ENCODE assay signal across 24 cellular contexts in genomic region chrX:1151378-1152077, GRCh38.
"Had no signal": no experiment of that assay in that cellular context is flagged by ENCODE, and none has a peak within 500 bp of the region (broad histone marks: within the 10 kb centered on the region; RNA-seq: fewer than 3 reads in every experiment).

No MANE protein-coding gene starts in this region.

- H3K27me3 ChIP-seq: gastrocnemius medialis, testis, tibial nerve, vagina had no signal

- DNase-seq: cortex of kidney; effector CD4-positive, alpha-beta T cell; foreskin fibroblast; gastrocnemius medialis; kidney; natural killer cell; posterior cingulate gyrus; right cardiac atrium; sigmoid colon; stimulated activated CD4-positive, alpha-beta T cell treated with anti-CD3 and anti-CD28 coated beads, Interleukin-2, amount 100 ng/mL, for 24 hours; stimulated activated CD4-positive, alpha-beta T cell treated with anti-CD3 and anti-CD28 coated beads, Interleukin-4, amount 100 ng/mL, for 24 hours; stimulated activated naive CD8-positive, alpha-beta T cell treated with anti-CD3 and anti-CD28 coated beads, Interleukin-15, Interleukin-2, amounts not matched to agents 100 U/mL and 50 U/mL, for 24 hours; substantia nigra; testis had no signal

- H3K36me3 ChIP-seq: gastrocnemius medialis, sigmoid colon, tibial nerve, vagina had no signal

- H3K27ac ChIP-seq: epithelial cell of prostate, gastrocnemius medialis, psoas muscle, sigmoid colon, testis, tibial nerve, vagina had no signal

- ATAC-seq: esophagus mucosa; gastrocnemius medialis; left lobe of liver; natural killer cell; psoas muscle; right cardiac atrium; stimulated activated effector memory CD8-positive, alpha-beta T cell treated with anti-CD3 and anti-CD28 coated beads, Interleukin-12 subunit alpha, Interleukin-12 subunit beta, amount 100 ng/mL, for 72 hours; stimulated activated naive CD8-positive, alpha-beta T cell treated with anti-CD3 and anti-CD28 coated beads, Interleukin-15, Interleukin-2, amounts not matched to agents 100 U/mL and 50 U/mL, for 24 hours had no signal

- H3K4me3 Mint-ChIP-seq: memory B cell; natural killer cell; neural crest cell; stimulated activated effector memory CD8-positive, alpha-beta T cell treated with anti-CD3 and anti-CD28 coated beads, Interleukin-12 subunit alpha, Interleukin-12 subunit beta, amount 100 ng/mL, for 72 hours had no signal

- H3K4me1 Mint-ChIP-seq: natural killer cell; stimulated activated effector memory CD8-positive, alpha-beta T cell treated with anti-CD3 and anti-CD28 coated beads, Interleukin-12 subunit alpha, Interleukin-12 subunit beta, amount 100 ng/mL, for 72 hours had no signal

- H3K4me1 ChIP-seq: gastrocnemius medialis, psoas muscle, sigmoid colon, testis, tibial nerve, vagina had no signal

- H3K36me3 Mint-ChIP-seq: memory B cell; natural killer cell; stimulated activated effector memory CD8-positive, alpha-beta T cell treated with anti-CD3 and anti-CD28 coated beads, Interleukin-12 subunit alpha, Interleukin-12 subunit beta, amount 100 ng/mL, for 72 hours had no signal

- H3K9me3 Mint-ChIP-seq: memory B cell, natural killer cell, neural crest cell had no signal

- FAIRE-seq: kidney had no signal

- H3K9me3 ChIP-seq: gastrocnemius medialis, psoas muscle, sigmoid colon, testis, vagina had no signal

- H3K27ac Mint-ChIP-seq: memory B cell; natural killer cell; stimulated activated effector memory CD8-positive, alpha-beta T cell treated with anti-CD3 and anti-CD28 coated beads, Interleukin-12 subunit alpha, Interleukin-12 subunit beta, amount 100 ng/mL, for 72 hours had no signal

- H3K4me3 ChIP-seq: gastrocnemius medialis, lung, psoas muscle, sigmoid colon, testis, tibial nerve, vagina had no signal
